In the genomic region with DNA sequence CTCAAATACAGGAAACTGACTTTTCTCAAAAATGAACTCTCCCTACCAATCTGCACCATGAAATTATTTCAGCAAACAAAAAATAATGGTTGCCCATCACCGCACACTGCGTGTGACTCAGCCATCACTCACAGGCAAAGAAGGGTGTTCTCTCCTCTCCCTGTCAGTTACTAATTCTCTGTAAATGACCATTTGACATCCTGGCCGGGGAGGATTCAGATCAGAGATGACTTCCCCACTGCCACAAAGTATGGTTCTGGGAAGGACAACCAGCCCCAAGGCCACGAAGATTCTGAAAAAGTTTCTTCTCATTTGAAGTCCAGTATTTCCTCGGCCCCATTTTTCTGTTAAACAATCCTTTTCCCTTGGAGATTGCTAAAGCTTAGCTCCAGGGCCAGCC, we compare ENCODE assay signal across 9 cellular contexts.
DNase-seq lines count a peak whose midpoint lies in the region; ATAC-seq and TF ChIP-seq lines count a peak whose summit lies in the region.
"Had no signal": no experiment of that assay in that cellular context is flagged by ENCODE, and none has a peak within 500 bp of the region (broad histone marks: within the 10 kb centered on the region; RNA-seq: fewer than 3 reads in every experiment).

No MANE protein-coding gene starts in this region.

- peak overlapping the region; percentile 92 for H3K27ac ChIP-seq in fibroblast of lung (ENCODE audit: insufficient read depth, low read length)
- H3K27ac ChIP-seq in substantia nigra (ENCODE audit: low read depth, low read length, poor library complexity, severe bottlenecking) = peak overlapping the region; percentile 37
- no peak overlapping the region for H3K27ac ChIP-seq in right cardiac atrium (ENCODE audit: low read length)

- no peak overlapping the region for H3K9ac ChIP-seq in fibroblast of lung (ENCODE audit: insufficient read depth, low read length)

- H3K4me1 Mint-ChIP-seq in activated CD4-positive, alpha-beta T cell treated with anti-CD3 and anti-CD28 coated beads for 36 hours = peaks cover 47% of the 10 kb centered on the region

- no peak for TF ChIP-seq CTCF in fibroblast of lung (conservative IDR thresholded peaks at IDR 0.05 in 1 of 2, IDR thresholded peaks at IDR 0.05 in 1 of 2; ENCODE audit: low read depth in 1 of 2, low read length in 2 of 2)

- H3K27ac Mint-ChIP-seq in activated CD4-positive, alpha-beta T cell treated with anti-CD3 and anti-CD28 coated beads for 36 hours = peak overlapping the region; percentile 95

- 84% methylated on average over 5 of the region's 5 CpGs for WGBS in right cardiac atrium

- POLR2A ChIA-PET in activated CD4-positive, alpha-beta T cell treated with anti-CD3 and anti-CD28 coated beads for 36 hours (lab: Charles Lee) = interaction anchor here (0.6 kb wide), 1 partner anchor 16 kb away, joined by 3 read pairs; no protein-coding TSS in a partner anchor

- intact Hi-C loops in activated CD4-positive, alpha-beta T cell treated with anti-CD3 and anti-CD28 coated beads for 36 hours (cut with DNase I, micrococcal nuclease) = loop anchor here in 1 of 2 experiments (1.0 to 10.0 kb wide), 2 partner anchors 11 to 248 kb away; no protein-coding TSS in a partner anchor
- intact Hi-C loops in right cardiac atrium (cut with DNase I) = no loop called here

- H3K27me3 ChIP-seq in fibroblast of lung (ENCODE audit: control insufficient read depth, insufficient read depth, low read length) = no peaks in the 10 kb centered on the region
- H3K27me3 ChIP-seq in right cardiac atrium (ENCODE audit: control insufficient read depth, insufficient read depth) = no peaks in the 10 kb centered on the region

- peak; percentile 45 for ATAC-seq in activated CD4-positive, alpha-beta T cell treated with anti-CD3 and anti-CD28 coated beads for 36 hours
- ATAC-seq in HG03196 (IDR thresholded peaks at IDR 0.05; ENCODE audit: unreplicated experiment) (no peak), right cardiac atrium (no peak)

- no peak overlapping the region for H2AFZ ChIP-seq in fibroblast of lung (ENCODE audit: low read length)

- H4K20me1 ChIP-seq in fibroblast of lung (ENCODE audit: control insufficient read depth, extremely low read depth, insufficient read depth, low read length) = no peaks in the 10 kb centered on the region

- CTCF ChIA-PET in activated CD4-positive, alpha-beta T cell treated with anti-CD3 and anti-CD28 coated beads for 36 hours (lab: Charles Lee) = interaction anchor here (0.7 kb wide), 1 partner anchor 11 kb away, joined by 7 read pairs; no protein-coding TSS in a partner anchor

- no peaks in the 10 kb centered on the region for H3K27me3 Mint-ChIP-seq in activated CD4-positive, alpha-beta T cell treated with anti-CD3 and anti-CD28 coated beads for 36 hours

- H3K9me3 Mint-ChIP-seq in activated CD4-positive, alpha-beta T cell treated with anti-CD3 and anti-CD28 coated beads for 36 hours (ENCODE audit: low read depth) = no peaks in the 10 kb centered on the region

- peaks cover 40% of the 10 kb centered on the region for H3K4me1 ChIP-seq in fibroblast of lung (ENCODE audit: control insufficient read depth, extremely low read depth, insufficient read depth, low read length)
- no peaks in the 10 kb centered on the region for H3K4me1 ChIP-seq in right cardiac atrium (ENCODE audit: control insufficient read depth, insufficient read depth, low read length)

- H3K4me3 ChIP-seq in fibroblast of lung (replicated peaks in 1 of 4; ENCODE audit: control extremely low read depth in 1 of 4, insufficient read depth in 1 of 4, low read depth in 3 of 4, low read length in 4 of 4) (no peak overlapping the region), right cardiac atrium (ENCODE audit: low read length) (no peak overlapping the region)

- peak; percentile 62 for DNase-seq in activated CD4-positive, alpha-beta T cell treated with anti-CD3 and anti-CD28 coated beads for 36 hours
- DNase-seq in activated CD4-positive, alpha-beta T cell treated with anti-CD3 and anti-CD28 coated beads for 1 hour = no peak
- DNase-seq in SW480 (ENCODE audit: low spot score) (peak; percentile 40), fibroblast of lung (ENCODE audit: low read depth in 2 of 2) (peak; percentile 33 to 76), substantia nigra (lab: John Stamatoyannopoulos, UW) (no peak), NCI-H2227 (lab: John Stamatoyannopoulos, UW; ENCODE audit: unreplicated experiment) (no peak), right cardiac atrium (no peak)
- DNase-seq: NCI-H146 had no signal

- peak overlapping the region; percentile 67 for H3K4me3 Mint-ChIP-seq in activated CD4-positive, alpha-beta T cell treated with anti-CD3 and anti-CD28 coated beads for 36 hours

- no peaks in the 10 kb centered on the region for H3K36me3 ChIP-seq in fibroblast of lung (ENCODE audit: control insufficient read depth, insufficient read depth, low read length)

- peak overlapping the region; percentile 13 for H3K4me2 ChIP-seq in fibroblast of lung (ENCODE audit: extremely low read depth, insufficient read depth, low read length)

- H3K9me3 ChIP-seq in fibroblast of lung (ENCODE audit: control insufficient read depth, insufficient read depth, low read depth, low read length) (no peaks in the 10 kb centered on the region), right cardiac atrium (ENCODE audit: control insufficient read depth, low read length) (no peaks in the 10 kb centered on the region)

- H3K79me2 ChIP-seq in fibroblast of lung (ENCODE audit: control insufficient read depth, insufficient read depth, low read length) = no peaks in the 10 kb centered on the region

- H3K36me3 Mint-ChIP-seq in activated CD4-positive, alpha-beta T cell treated with anti-CD3 and anti-CD28 coated beads for 36 hours (ENCODE audit: low read depth) = no peaks in the 10 kb centered on the region

Comparison
In these comparisons a context has a peak if more than half of its experiments do, and no peak if none do; other contexts are left out.
1. DNase-seq: peak in activated CD4-positive, alpha-beta T cell treated with anti-CD3 and anti-CD28 coated beads for 36 hours (single experiment), SW480 (single experiment) and fibroblast of lung (2 of 2); none in activated CD4-positive, alpha-beta T cell treated with anti-CD3 and anti-CD28 coated beads for 1 hour (single experiment), substantia nigra (0 of 49), NCI-H2227 (single experiment) and right cardiac atrium (0 of 3).